Comparison of ENCODE assay signal across 10 cellular contexts in the genomic region with DNA sequence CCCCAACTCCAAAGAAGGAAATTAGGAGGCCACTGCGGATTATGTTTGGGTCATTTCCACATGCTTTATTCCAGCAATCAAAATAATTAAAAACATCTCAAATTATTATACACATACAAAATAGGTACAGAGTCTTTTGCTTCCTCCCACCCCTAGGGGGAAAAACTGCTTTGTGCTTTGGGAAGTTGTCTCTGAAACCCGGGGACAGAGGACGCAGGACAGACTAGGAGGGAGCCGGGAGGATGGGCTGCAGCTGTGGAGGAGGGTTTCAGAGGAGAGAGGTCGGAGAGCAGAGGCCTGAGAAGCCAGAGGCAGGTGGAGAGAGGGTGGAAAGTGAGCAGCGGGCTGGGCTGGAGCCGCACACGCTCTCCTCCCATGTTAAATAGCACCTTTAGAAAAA. TPM values are rescaled to one million over a fixed set of nuclear protein-coding genes. Genes with fewer than 3 reads are reported as not detected.
DNase-seq lines count a peak whose midpoint lies in the region; ATAC-seq and TF ChIP-seq lines count a peak whose summit lies in the region.
"Had no signal": no experiment of that assay in that cellular context is flagged by ENCODE, and none has a peak within 500 bp of the region (broad histone marks: within the 10 kb centered on the region; RNA-seq: fewer than 3 reads in every experiment).

No MANE protein-coding gene starts in this region.

- no peak for TF ChIP-seq POLR2A in esophagus squamous epithelium (IDR thresholded peaks at IDR 0.05)

- peak overlapping the region; percentile 28 for H3K9ac ChIP-seq in OCI-LY3 (ENCODE audit: low read length)

- no peaks in the 10 kb centered on the region for H3K9me3 Mint-ChIP-seq in GM23338

- H4K20me1 ChIP-seq in GM23338 (replicated peaks; ENCODE audit: insufficient read depth) (no peaks in the 10 kb centered on the region), OCI-LY3 (ENCODE audit: insufficient read depth, low read length) (no peaks in the 10 kb centered on the region)

- no peaks in the 10 kb centered on the region for H3K27me3 ChIP-seq in GM23338 (ENCODE audit: insufficient read depth)
- H3K27me3 ChIP-seq in OCI-LY3 (ENCODE audit: low read depth, low read length): no peaks in the 10 kb centered on the region
- H3K27me3 ChIP-seq in esophagus squamous epithelium: no peaks in the 10 kb centered on the region
- H3K27me3 ChIP-seq: MG63 had no signal

- H3K79me2 ChIP-seq in GM23338 (replicated peaks; ENCODE audit: insufficient read depth) (no peaks in the 10 kb centered on the region), OCI-LY3 (ENCODE audit: low read length) (no peaks in the 10 kb centered on the region)

- 0 out of 2 replicates have a peak overlapping the region, but pooled peaks have one; percentile 3 for H3K4me3 ChIP-seq in GM23338
- peak overlapping the region; percentile 55 for H3K4me3 ChIP-seq in OCI-LY3 (ENCODE audit: low read length)
- no peak overlapping the region for H3K4me3 ChIP-seq in esophagus squamous epithelium
- H3K4me3 ChIP-seq: MG63 had no signal

- H3K4me3 Mint-ChIP-seq in GM23338: peak overlapping the region; percentile 42; the same call in 1 of the 3 replicates

- H3K4me1 ChIP-seq in GM23338 (ENCODE audit: insufficient read depth): peaks cover 27% of the 10 kb centered on the region
- H3K4me1 ChIP-seq in OCI-LY3 (ENCODE audit: low read length): peaks cover 37% of the 10 kb centered on the region
- H3K4me1 ChIP-seq in esophagus squamous epithelium: peaks cover 9 to 44% (median 20%) of the 10 kb centered on the region in 3 donors

- H3K27ac ChIP-seq in GM23338 (ENCODE audit: low read depth): no peak overlapping the region
- peak overlapping the region; percentile 31 for H3K27ac ChIP-seq in OCI-LY3 (ENCODE audit: low read length)
- H3K27ac ChIP-seq in esophagus squamous epithelium: peak overlapping the region; percentile 41 to 80 (median 54)

- no peaks in the 10 kb centered on the region for H3K36me3 ChIP-seq in GM23338 (ENCODE audit: insufficient read depth)
- peaks cover 37% of the 10 kb centered on the region for H3K36me3 ChIP-seq in OCI-LY3 (replicated peaks; ENCODE audit: low read depth, low read length)
- peaks cover 0 to 37% (median 0%) of the 10 kb centered on the region in 3 donors for H3K36me3 ChIP-seq in esophagus squamous epithelium

- no peaks in the 10 kb centered on the region for H3K9me3 ChIP-seq in OCI-LY3 (ENCODE audit: insufficient read depth, low read length)
- H3K9me3 ChIP-seq in esophagus squamous epithelium: no peaks in the 10 kb centered on the region
- H3K9me3 ChIP-seq: MG63 had no signal

- H3K27me3 Mint-ChIP-seq in GM23338 (ENCODE audit: insufficient read depth, low read depth, poor library complexity): peaks cover 21% of the 10 kb centered on the region

- ATAC-seq in GM23338: peak; percentile 82
- peak; percentile 16 for ATAC-seq in sciatic nerve
- no peak for ATAC-seq in GM18867 (IDR thresholded peaks at IDR 0.05; ENCODE audit: unreplicated experiment)

- H3K9me2 ChIP-seq in GM23338 (ENCODE audit: insufficient read depth): no peaks in the 10 kb centered on the region

- 39 to 41% methylated on average over 8 of the region's 8 CpGs for WGBS in esophagus squamous epithelium, 2 donors

- H3F3A ChIP-seq in GM23338 (replicated peaks; ENCODE audit: low read depth): no peaks in the 10 kb centered on the region

- DNase-seq in GM23338 (ENCODE audit: low spot score) (peak; percentile 70), esophagus squamous epithelium (lab: John Stamatoyannopoulos, UW) (no peak), sciatic nerve (ENCODE audit: low spot score) (no peak), NCI-H82 treated with DMSO at 0.1 percent for 48 hours (lab: John Stamatoyannopoulos, UW; ENCODE audit: unreplicated experiment) (no peak), G401 (ENCODE audit: low spot score) (no peak), SHP77 (lab: John Stamatoyannopoulos, UW) (no peak)
- DNase-seq: activated CD4-positive, alpha-beta T cell treated with anti-CD3 and anti-CD28 coated beads, Interleukin-2, amount 50 U/mL, for 1 hour; MG63 had no signal

- H3K4me2 ChIP-seq in GM23338 (peak overlapping the region; percentile 11; the same call in 1 of the 2 replicates), OCI-LY3 (ENCODE audit: low read length) (peak overlapping the region; percentile 86)

- intact Hi-C loops in esophagus squamous epithelium (cut with DNase I): no loop called here
- intact Hi-C loops in sciatic nerve (cut with DNase I): no loop called here

- H3K36me3 Mint-ChIP-seq in GM23338 (ENCODE audit: low read depth): peaks cover 23% of the 10 kb centered on the region

- no peak overlapping the region for H2AFZ ChIP-seq in GM23338
- H2AFZ ChIP-seq in OCI-LY3 (ENCODE audit: low read depth, low read length): no peak overlapping the region

- TF ChIP-seq CTCF in GM23338 (conservative IDR thresholded peaks at IDR 0.05; ENCODE audit: low read depth in 2 of 2) (peak in 1 of 2 experiments; percentile 23; a peak in 1 of 4 replicates), OCI-LY3 (IDR thresholded peaks at IDR 0.05; ENCODE audit: low read depth, low read length) (no peak), esophagus squamous epithelium (IDR thresholded peaks at IDR 0.05) (no peak)

- H3K4me1 Mint-ChIP-seq in GM23338: peaks cover 32% of the 10 kb centered on the region

- in situ Hi-C loops in G401 (cut with HindIII; ENCODE audit: low sequenced_read_pairs): no loop called here

- no peak overlapping the region for H3K27ac Mint-ChIP-seq in GM23338

TF ChIP-seq in GM23338, 12 proteins besides CTCF, POLR2A, EP300 and RAD21:
- TF ChIP-seq EZH2phosphoT487 (IDR thresholded peaks at IDR 0.05; ENCODE audit: unreplicated experiment) (no peak), STAT1 (IDR thresholded peaks at IDR 0.05; ENCODE audit: unreplicated experiment) (no peak), CREB1 (CRISPR knock-in tag; IDR thresholded peaks at IDR 0.05; ENCODE audit: low read depth) (no peak), POLR2AphosphoS5 (IDR thresholded peaks at IDR 0.05; ENCODE audit: low read depth) (no peak), EZH2 (IDR thresholded peaks at IDR 0.05; ENCODE audit: low read depth, unreplicated experiment) (no peak), JUNB (IDR thresholded peaks at IDR 0.05; ENCODE audit: unreplicated experiment) (no peak), ZNF114 (CRISPR knock-in tag; IDR thresholded peaks at IDR 0.05) (no peak)
- TF ChIP-seq, protein P1, sequence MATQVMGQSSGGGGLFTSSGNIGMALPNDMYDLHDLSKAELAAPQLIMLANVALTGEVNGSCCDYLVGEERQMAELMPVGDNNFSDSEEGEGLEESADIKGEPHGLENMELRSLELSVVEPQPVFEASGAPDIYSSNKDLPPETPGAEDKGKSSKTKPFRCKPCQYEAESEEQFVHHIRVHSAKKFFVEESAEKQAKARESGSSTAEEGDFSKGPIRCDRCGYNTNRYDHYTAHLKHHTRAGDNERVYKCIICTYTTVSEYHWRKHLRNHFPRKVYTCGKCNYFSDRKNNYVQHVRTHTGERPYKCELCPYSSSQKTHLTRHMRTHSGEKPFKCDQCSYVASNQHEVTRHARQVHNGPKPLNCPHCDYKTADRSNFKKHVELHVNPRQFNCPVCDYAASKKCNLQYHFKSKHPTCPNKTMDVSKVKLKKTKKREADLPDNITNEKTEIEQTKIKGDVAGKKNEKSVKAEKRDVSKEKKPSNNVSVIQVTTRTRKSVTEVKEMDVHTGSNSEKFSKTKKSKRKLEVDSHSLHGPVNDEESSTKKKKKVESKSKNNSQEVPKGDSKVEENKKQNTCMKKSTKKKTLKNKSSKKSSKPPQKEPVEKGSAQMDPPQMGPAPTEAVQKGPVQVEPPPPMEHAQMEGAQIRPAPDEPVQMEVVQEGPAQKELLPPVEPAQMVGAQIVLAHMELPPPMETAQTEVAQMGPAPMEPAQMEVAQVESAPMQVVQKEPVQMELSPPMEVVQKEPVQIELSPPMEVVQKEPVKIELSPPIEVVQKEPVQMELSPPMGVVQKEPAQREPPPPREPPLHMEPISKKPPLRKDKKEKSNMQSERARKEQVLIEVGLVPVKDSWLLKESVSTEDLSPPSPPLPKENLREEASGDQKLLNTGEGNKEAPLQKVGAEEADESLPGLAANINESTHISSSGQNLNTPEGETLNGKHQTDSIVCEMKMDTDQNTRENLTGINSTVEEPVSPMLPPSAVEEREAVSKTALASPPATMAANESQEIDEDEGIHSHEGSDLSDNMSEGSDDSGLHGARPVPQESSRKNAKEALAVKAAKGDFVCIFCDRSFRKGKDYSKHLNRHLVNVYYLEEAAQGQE (IDR thresholded peaks at IDR 0.05; ENCODE audit: unreplicated experiment): no peak
- TF ChIP-seq, protein P2, sequence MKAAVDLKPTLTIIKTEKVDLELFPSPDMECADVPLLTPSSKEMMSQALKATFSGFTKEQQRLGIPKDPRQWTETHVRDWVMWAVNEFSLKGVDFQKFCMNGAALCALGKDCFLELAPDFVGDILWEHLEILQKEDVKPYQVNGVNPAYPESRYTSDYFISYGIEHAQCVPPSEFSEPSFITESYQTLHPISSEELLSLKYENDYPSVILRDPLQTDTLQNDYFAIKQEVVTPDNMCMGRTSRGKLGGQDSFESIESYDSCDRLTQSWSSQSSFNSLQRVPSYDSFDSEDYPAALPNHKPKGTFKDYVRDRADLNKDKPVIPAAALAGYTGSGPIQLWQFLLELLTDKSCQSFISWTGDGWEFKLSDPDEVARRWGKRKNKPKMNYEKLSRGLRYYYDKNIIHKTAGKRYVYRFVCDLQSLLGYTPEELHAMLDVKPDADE (IDR thresholded peaks at IDR 0.05): no peak

RNA-seq across cellular contexts. Expression of a gene that starts 17.4 kb away (rescaled TPM):
- total RNA-seq in GM23338 (2014; rRNA removed; shearing (Covaris generic)): 27.9 and 34.3 TPM in 2 replicates
- polyA plus RNA-seq in GM23338 (2016; fragmentation: Nextera tagmentation; extraction: Ambion mirVana): 21.2 and 22.4 TPM in 2 replicates
- total RNA-seq in esophagus squamous epithelium (10 to 100 TPM; 12.4 to 20.8 (median 19.7) TPM), sciatic nerve (262 TPM)
- total RNA-seq in G401 (2014; rRNA removed; shearing (Covaris generic)): 72.4 and 86.8 TPM in 2 replicates

RNA-seq across cellular contexts. Expression of a gene that starts 18.3 kb away (rescaled TPM):
- total RNA-seq in GM23338 (2014; rRNA removed; shearing (Covaris generic)): not detected in 2 replicates
- 0.19 TPM in 1 of 2 replicates, not detected in the other for polyA plus RNA-seq in GM23338 (2016; fragmentation: Nextera tagmentation; extraction: Ambion mirVana)
- 10 to 100 TPM in 1 of 4 donors, 1 to 10 TPM in 3; 1.9 to 15.1 (median 6.9) TPM for total RNA-seq in esophagus squamous epithelium
- 3.5 TPM for total RNA-seq in sciatic nerve
- total RNA-seq in G401 (2014; rRNA removed; shearing (Covaris generic)): 19.0 and 49.0 TPM in 2 replicates

RNA-seq across cellular contexts. Expression of a gene that starts 33.6 kb away (rescaled TPM):
- 10.1 and 10.5 TPM in 2 replicates for total RNA-seq in GM23338 (2014; rRNA removed; shearing (Covaris generic))
- polyA plus RNA-seq in GM23338 (2016; fragmentation: Nextera tagmentation; extraction: Ambion mirVana): 1.9 and 2.1 TPM in 2 replicates
- total RNA-seq in esophagus squamous epithelium (10 to 100 TPM; 24.9 to 35.9 (median 28.2) TPM), sciatic nerve (58.8 TPM)
- total RNA-seq in G401 (2014; rRNA removed; shearing (Covaris generic)): 49.7 and 59.6 TPM in 2 replicates

RNA-seq across cellular contexts. Expression of a gene that starts 54.1 kb away (rescaled TPM):
- 1.3 and 4.7 TPM in 2 replicates for total RNA-seq in GM23338 (2014; rRNA removed; shearing (Covaris generic))
- polyA plus RNA-seq in GM23338 (2016; fragmentation: Nextera tagmentation; extraction: Ambion mirVana): 0.70 and 0.97 TPM in 2 replicates
- total RNA-seq in esophagus squamous epithelium (under 1 TPM in 1 of 4 donors, not detected in 3; 0.57 TPM), sciatic nerve (2.5 TPM)
- total RNA-seq in G401 (2014; rRNA removed; shearing (Covaris generic)): 7.5 and 8.4 TPM in 2 replicates

Comparison
In these comparisons a context has a peak if more than half of its experiments do, and no peak if none do; other contexts are left out.
1. H3K4me3 ChIP-seq: peak in GM23338 (single experiment) and OCI-LY3 (single experiment); none in esophagus squamous epithelium (0 of 4).